Comparison of ENCODE assay signal across 22 cellular contexts in genomic region chr14:100345711-100346110, GRCh38. TPM values are rescaled to one million over a fixed set of nuclear protein-coding genes. Genes with fewer than 3 reads are reported as not detected.
"Had no signal": no experiment of that assay in that cellular context is flagged by ENCODE, and none has a peak within 500 bp of the region (broad histone marks: within the 10 kb centered on the region; RNA-seq: fewer than 3 reads in every experiment).

No MANE protein-coding gene starts in this region.

- H3K27me3 ChIP-seq: brain microvascular endothelial cell, heart left ventricle, pancreas, spleen had no signal

- H3K27me3 Mint-ChIP-seq: activated CD4-positive, alpha-beta memory T cell treated with anti-CD3 and anti-CD28 coated beads for 36 hours; effector memory CD8-positive, alpha-beta T cell; T-cell had no signal

- H3K9me3 Mint-ChIP-seq: activated CD4-positive, alpha-beta memory T cell treated with anti-CD3 and anti-CD28 coated beads for 36 hours; activated naive CD4-positive, alpha-beta T cell treated with anti-CD3 and anti-CD28 coated beads, Interleukin-2, amount 50 U/mL, for 72 hours; activated T-cell treated with anti-CD3 and anti-CD28 coated beads, Interleukin-2, amount 50 U/mL, for 4 hours; effector memory CD8-positive, alpha-beta T cell; T-cell had no signal

- H3K4me3 ChIP-seq: heart left ventricle, lung, pancreas, spleen, thoracic aorta had no signal

- H3K27ac ChIP-seq: brain microvascular endothelial cell, epithelial cell of prostate, heart left ventricle, pancreas, thoracic aorta, VCaP had no signal

- H3K4me3 Mint-ChIP-seq: activated CD4-positive, alpha-beta memory T cell treated with anti-CD3 and anti-CD28 coated beads for 36 hours; activated T-cell treated with anti-CD3 and anti-CD28 coated beads, Interleukin-2, amount 50 U/mL, for 4 hours; effector memory CD8-positive, alpha-beta T cell; T-cell had no signal

- DNase-seq: activated CD4-positive, alpha-beta memory T cell treated with anti-CD3 and anti-CD28 coated beads for 36 hours; activated effector memory CD4-positive, alpha-beta T cell treated with anti-CD3 and anti-CD28 coated beads, Interleukin-2, amount 50 U/mL, for 16 hours; activated T-cell treated with anti-CD3 and anti-CD28 coated beads, Interleukin-2, amount 50 U/mL, for 4 hours; amygdala; brain microvascular endothelial cell; effector memory CD8-positive, alpha-beta T cell; heart left ventricle; left colon; midbrain; pancreas; spleen; stimulated activated CD4-positive, alpha-beta T cell treated with anti-CD3 and anti-CD28 coated beads, Interleukin-1b, Interleukin-23, amount 100 ng/mL, for 48 hours; T-cell had no signal

- H3K27ac Mint-ChIP-seq: activated CD4-positive, alpha-beta memory T cell treated with anti-CD3 and anti-CD28 coated beads for 36 hours; activated naive CD4-positive, alpha-beta T cell treated with anti-CD3 and anti-CD28 coated beads, Interleukin-2, amount 50 U/mL, for 72 hours; T-cell had no signal

- H3K9me3 ChIP-seq: heart left ventricle, pancreas, spleen, thoracic aorta had no signal

- ATAC-seq: activated naive CD4-positive, alpha-beta T cell treated with anti-CD3 and anti-CD28 coated beads, Interleukin-2, amount 50 U/mL, for 72 hours; activated T-cell treated with anti-CD3 and anti-CD28 coated beads, Interleukin-2, amount 50 U/mL, for 4 hours; effector memory CD8-positive, alpha-beta T cell; heart left ventricle; left colon; pancreas; sciatic nerve; T-cell had no signal

RNA-seq across cellular contexts. Expression of gene SLC25A47, which starts 22.6 kb away (rescaled TPM):
- total RNA-seq: activated CD4-positive, alpha-beta memory T cell treated with anti-CD3 and anti-CD28 coated beads for 36 hours; activated T-cell treated with anti-CD3 and anti-CD28 coated beads, Interleukin-2, amount 50 U/mL, for 4 hours; frontal cortex; heart left ventricle; myocyte; sciatic nerve; spleen; thoracic aorta; ureter had no signal
